1 cellular context compared by ENCODE assay signal in the genomic region with DNA sequence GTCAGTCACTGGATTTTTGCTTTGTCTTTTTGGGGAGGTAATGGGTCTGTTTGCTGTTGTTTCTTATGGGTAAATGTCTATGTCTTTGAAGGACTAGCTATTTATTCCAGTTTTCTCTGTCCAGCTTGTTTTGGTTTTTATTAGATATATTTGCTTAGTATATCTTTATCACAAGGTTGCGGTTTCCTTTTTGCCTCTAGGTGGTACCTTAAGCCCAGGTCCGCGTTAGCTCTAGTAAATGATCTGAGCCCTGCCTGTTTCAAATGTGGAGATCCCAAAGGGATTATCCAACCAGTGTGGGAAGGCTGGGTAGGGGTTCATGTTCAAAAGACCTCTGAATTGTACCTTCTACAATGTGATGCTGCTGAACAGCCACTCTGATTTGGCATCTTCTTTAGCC.
TF ChIP-seq lines count a peak whose summit lies in the region.

No MANE protein-coding gene starts in this region.

TF ChIP-seq in WTC11, 78 proteins besides CTCF, POLR2A, EP300 and RAD21 (continued from another document):
- TF ChIP-seq HMGXB4 (CRISPR knock-in tag; IDR thresholded peaks at IDR 0.05): no peak
- no peak for TF ChIP-seq SP1 (CRISPR knock-in tag; conservative IDR thresholded peaks at IDR 0.05)
- TF ChIP-seq NR1H2 (CRISPR knock-in tag; IDR thresholded peaks at IDR 0.05): no peak
- TF ChIP-seq E2F4 (CRISPR knock-in tag; IDR thresholded peaks at IDR 0.05; ENCODE audit: borderline replicate concordance, low read depth): no peak
- TF ChIP-seq, protein P1, sequence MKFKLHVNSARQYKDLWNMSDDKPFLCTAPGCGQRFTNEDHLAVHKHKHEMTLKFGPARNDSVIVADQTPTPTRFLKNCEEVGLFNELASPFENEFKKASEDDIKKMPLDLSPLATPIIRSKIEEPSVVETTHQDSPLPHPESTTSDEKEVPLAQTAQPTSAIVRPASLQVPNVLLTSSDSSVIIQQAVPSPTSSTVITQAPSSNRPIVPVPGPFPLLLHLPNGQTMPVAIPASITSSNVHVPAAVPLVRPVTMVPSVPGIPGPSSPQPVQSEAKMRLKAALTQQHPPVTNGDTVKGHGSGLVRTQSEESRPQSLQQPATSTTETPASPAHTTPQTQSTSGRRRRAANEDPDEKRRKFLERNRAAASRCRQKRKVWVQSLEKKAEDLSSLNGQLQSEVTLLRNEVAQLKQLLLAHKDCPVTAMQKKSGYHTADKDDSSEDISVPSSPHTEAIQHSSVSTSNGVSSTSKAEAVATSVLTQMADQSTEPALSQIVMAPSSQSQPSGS (CRISPR knock-in tag; IDR thresholded peaks at IDR 0.05; ENCODE audit: borderline replicate concordance, low read depth): no peak
- no peak for TF ChIP-seq NR2C2 (CRISPR knock-in tag; IDR thresholded peaks at IDR 0.05)
- TF ChIP-seq GRHL2 (CRISPR knock-in tag; IDR thresholded peaks at IDR 0.05; ENCODE audit: insufficient replicate concordance, severe bottlenecking): no peak
- TF ChIP-seq ZNF121 (CRISPR knock-in tag; IDR thresholded peaks at IDR 0.05): no peak
- TF ChIP-seq, protein P2, sequence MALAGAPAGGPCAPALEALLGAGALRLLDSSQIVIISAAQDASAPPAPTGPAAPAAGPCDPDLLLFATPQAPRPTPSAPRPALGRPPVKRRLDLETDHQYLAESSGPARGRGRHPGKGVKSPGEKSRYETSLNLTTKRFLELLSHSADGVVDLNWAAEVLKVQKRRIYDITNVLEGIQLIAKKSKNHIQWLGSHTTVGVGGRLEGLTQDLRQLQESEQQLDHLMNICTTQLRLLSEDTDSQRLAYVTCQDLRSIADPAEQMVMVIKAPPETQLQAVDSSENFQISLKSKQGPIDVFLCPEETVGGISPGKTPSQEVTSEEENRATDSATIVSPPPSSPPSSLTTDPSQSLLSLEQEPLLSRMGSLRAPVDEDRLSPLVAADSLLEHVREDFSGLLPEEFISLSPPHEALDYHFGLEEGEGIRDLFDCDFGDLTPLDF (CRISPR knock-in tag; IDR thresholded peaks at IDR 0.05): no peak
- TF ChIP-seq ZNF423 (CRISPR knock-in tag; IDR thresholded peaks at IDR 0.05): no peak
- no peak for TF ChIP-seq FOXP4 (CRISPR knock-in tag; IDR thresholded peaks at IDR 0.05)
- TF ChIP-seq SMAD3 (CRISPR knock-in tag; IDR thresholded peaks at IDR 0.05; ENCODE audit: borderline replicate concordance): no peak
- TF ChIP-seq ZBTB21 (CRISPR knock-in tag; IDR thresholded peaks at IDR 0.05; ENCODE audit: borderline replicate concordance): no peak
- TF ChIP-seq PREB (CRISPR knock-in tag; IDR thresholded peaks at IDR 0.05; ENCODE audit: borderline replicate concordance): no peak
